ENCODE assay signal across 14 cellular contexts in genomic region chr10:12703813-12704212, GRCh38.
DNase-seq lines count a peak whose midpoint lies in the region; TF ChIP-seq lines count a peak whose summit lies in the region.
"Had no signal": no experiment of that assay in that cellular context is flagged by ENCODE, and none has a peak within 500 bp of the region (broad histone marks: within the 10 kb centered on the region; RNA-seq: fewer than 3 reads in every experiment).

No MANE protein-coding gene starts in this region.

- CTCF ChIA-PET in A673 (lab: Charles Lee): interaction anchor here (1.0 kb wide), 1 partner anchor 439 kb away, joined by 3 read pairs; no protein-coding TSS in a partner anchor
- CTCF ChIA-PET in CD4-positive, alpha-beta memory T cell (lab: Charles Lee; ENCODE audit: partially characterized antibody): interaction anchor here (0.6 to 1.4 kb wide), 5 partner anchors 34 to 440 kb away, joined by 3 to 7 read pairs (median 3); no protein-coding TSS in a partner anchor

- no peaks in the 10 kb centered on the region for H3K27me3 ChIP-seq in A673 (replicated peaks; ENCODE audit: insufficient read depth, low read depth, low read length, poor library complexity)
- H3K27me3 ChIP-seq in CD4-positive, alpha-beta memory T cell (ENCODE audit: insufficient read depth, low read length): no peaks in the 10 kb centered on the region
- H3K27me3 ChIP-seq in endodermal cell (ENCODE audit: control insufficient read depth, insufficient read depth, low read length, poor library complexity, severe bottlenecking): no peaks in the 10 kb centered on the region

- TF ChIP-seq CTCF in A673 (conservative IDR thresholded peaks at IDR 0.05; ENCODE audit: low read depth, low read length) (no peak), HFF-Myc (IDR thresholded peaks at IDR 0.05; ENCODE audit: low read depth, low read length, missing control alignments) (no peak), astrocyte of the cerebellum (IDR thresholded peaks at IDR 0.05; ENCODE audit: low read depth, low read length, missing control alignments) (no peak), endodermal cell (conservative IDR thresholded peaks at IDR 0.05) (no peak)

- H3K36me3 Mint-ChIP-seq in CD4-positive, alpha-beta memory T cell: no peaks in the 10 kb centered on the region
- no peaks in the 10 kb centered on the region for H3K36me3 Mint-ChIP-seq in endodermal cell (ENCODE audit: low read depth)

- H3K27ac Mint-ChIP-seq in CD4-positive, alpha-beta memory T cell: no peak overlapping the region
- no peak overlapping the region for H3K27ac Mint-ChIP-seq in endodermal cell
- H3K27ac Mint-ChIP-seq: activated naive CD4-positive, alpha-beta T cell treated with anti-CD3 and anti-CD28 coated beads for 36 hours; CD4-positive, alpha-beta T cell had no signal

- WGBS in endodermal cell (ENCODE audit: insufficient coverage in 1 of 2, insufficient read length in 1 of 2), 2 experiments: 89 to 90% methylated on average over 6 of the region's 6 CpGs

- BruUV-seq in A673 (replicated peaks; lab: Mats Ljungman, UMichigan): no TSS peak

- intact Hi-C loops in A673 (cut with micrococcal nuclease; ENCODE audit: unreplicated experiment): loop anchor here (10.0 kb wide), 1 partner anchor 359 kb away; the partner anchor contains the start of gene CAMK1D
- intact Hi-C loops in CD4-positive, alpha-beta memory T cell (cut with micrococcal nuclease): no loop called here

- H3K27ac ChIP-seq in A673 (ENCODE audit: low read depth, low read length, poor library complexity, severe bottlenecking) (no peak overlapping the region), endodermal cell (ENCODE audit: low read depth, low read length) (no peak overlapping the region), substantia nigra (ENCODE audit: low read depth, low read length, poor library complexity, severe bottlenecking) (no peak overlapping the region)
- no peak overlapping the region for H3K27ac ChIP-seq in CD4-positive, alpha-beta memory T cell (ENCODE audit: low read depth, low read length)

- no peak overlapping the region for H3K9ac ChIP-seq in endodermal cell (ENCODE audit: extremely low read depth, low read length, poor library complexity, severe bottlenecking)

- H3K4me3 ChIP-seq in A673 (ENCODE audit: low read depth, low read length, poor library complexity, severe bottlenecking): no peak overlapping the region
- no peak overlapping the region for H3K4me3 ChIP-seq in HFF-Myc (replicated peaks; ENCODE audit: low read depth, low read length)
- H3K4me3 ChIP-seq in astrocyte of the cerebellum (ENCODE audit: low read depth, low read length): no peak overlapping the region
- no peak overlapping the region for H3K4me3 ChIP-seq in CD4-positive, alpha-beta memory T cell (ENCODE audit: low read length in 2 of 2)
- no peak overlapping the region for H3K4me3 ChIP-seq in endodermal cell (ENCODE audit: low read length)

- POLR2A ChIA-PET in A673 (lab: Charles Lee; ENCODE audit: low non-redundant PET): no interaction called here
- POLR2A ChIA-PET in CD4-positive, alpha-beta memory T cell (lab: Charles Lee; ENCODE audit: partially characterized antibody): interaction anchor here (0.6 kb wide), 1 partner anchor 74 kb away, joined by 3 read pairs; no protein-coding TSS in a partner anchor

- in situ Hi-C loops in astrocyte of the cerebellum (cut with HindIII; ENCODE audit: low sequenced_read_pairs): loop anchor here (5.0 kb wide), 2 partner anchors 58 to 487 kb away; no protein-coding TSS in a partner anchor

- H3K9me3 Mint-ChIP-seq in CD4-positive, alpha-beta memory T cell: no peaks in the 10 kb centered on the region
- no peaks in the 10 kb centered on the region for H3K9me3 Mint-ChIP-seq in endodermal cell
- H3K9me3 Mint-ChIP-seq: activated naive CD4-positive, alpha-beta T cell treated with anti-CD3 and anti-CD28 coated beads for 36 hours; CD4-positive, alpha-beta T cell had no signal

- DNase-seq in A673 (ENCODE audit: low spot score) (peak; percentile 45), HFF-Myc (ENCODE audit: extremely low read depth, low read depth) (peak; percentile 53), astrocyte of the cerebellum (ENCODE audit: low read depth) (peak; percentile 62), glomerular visceral epithelial cell (ENCODE audit: extremely low spot score) (peak; percentile 61), endodermal cell (no peak), substantia nigra (lab: John Stamatoyannopoulos, UW) (no peak)
- DNase-seq in stimulated activated naive CD4-positive, alpha-beta T cell treated with Interleukin-2 at 50 U/mL for 16 hours (lab: John Stamatoyannopoulos, UW): no peak
- no peak for DNase-seq in CD4-positive, alpha-beta memory T cell
- DNase-seq: activated B cell treated with CpG ODN at 0.5 μM for 24 hours; activated naive CD4-positive, alpha-beta T cell treated with anti-CD3 and anti-CD28 coated beads for 36 hours; CD4-positive, alpha-beta T cell; left colon; SHP77 treated with DMSO at 0.1 percent for 48 hours; stimulated activated CD4-positive, alpha-beta T cell treated with anti-CD3 and anti-CD28 coated beads, Interleukin-1b, Interleukin-23, amount 100 ng/mL, for 48 hours had no signal

- no peaks in the 10 kb centered on the region for H3K36me3 ChIP-seq in A673 (ENCODE audit: insufficient read depth, low read length, poor library complexity, severe bottlenecking)
- no peaks in the 10 kb centered on the region for H3K36me3 ChIP-seq in CD4-positive, alpha-beta memory T cell (ENCODE audit: insufficient read depth, low read length)
- no peaks in the 10 kb centered on the region for H3K36me3 ChIP-seq in endodermal cell (ENCODE audit: control insufficient read depth, insufficient read depth, low read length)

- no peaks in the 10 kb centered on the region for H3K27me3 Mint-ChIP-seq in CD4-positive, alpha-beta memory T cell
- H3K27me3 Mint-ChIP-seq in endodermal cell (ENCODE audit: insufficient read depth): peaks cover 4% of the 10 kb centered on the region
- H3K27me3 Mint-ChIP-seq: activated B cell treated with CpG ODN at 0.5 μM for 24 hours; CD4-positive, alpha-beta T cell had no signal

- H3K9me3 ChIP-seq in A673 (ENCODE audit: low read depth, low read length, poor library complexity, severe bottlenecking) (no peaks in the 10 kb centered on the region), endodermal cell (ENCODE audit: control insufficient read depth, low read length) (no peaks in the 10 kb centered on the region)
- H3K9me3 ChIP-seq in CD4-positive, alpha-beta memory T cell (ENCODE audit: control insufficient read depth in 1 of 2, low read length in 2 of 2): no peaks in the 10 kb centered on the region

- H3K4me1 Mint-ChIP-seq in CD4-positive, alpha-beta memory T cell: peaks cover 5 to 13% (median 9%) of the 10 kb centered on the region in 4 donors
- peaks cover 11% of the 10 kb centered on the region for H3K4me1 Mint-ChIP-seq in endodermal cell

- H3K4me3 Mint-ChIP-seq in CD4-positive, alpha-beta memory T cell: no peak overlapping the region
- H3K4me3 Mint-ChIP-seq in endodermal cell: no peak overlapping the region
- H3K4me3 Mint-ChIP-seq: activated B cell treated with CpG ODN at 0.5 μM for 24 hours; activated naive CD4-positive, alpha-beta T cell treated with anti-CD3 and anti-CD28 coated beads for 36 hours; CD4-positive, alpha-beta T cell had no signal

- H3K4me1 ChIP-seq in A673 (ENCODE audit: insufficient read depth, low read length, poor library complexity, severe bottlenecking) (peaks cover 24% of the 10 kb centered on the region), endodermal cell (ENCODE audit: control insufficient read depth, insufficient read depth, low read length) (peaks cover 5% of the 10 kb centered on the region)
- no peaks in the 10 kb centered on the region for H3K4me1 ChIP-seq in CD4-positive, alpha-beta memory T cell (ENCODE audit: insufficient read depth, low read length)

Comparison
In these comparisons a context has a peak if more than half of its experiments do, and no peak if none do; other contexts are left out.
1. DNase-seq: peak in A673 (single experiment), HFF-Myc (single experiment), astrocyte of the cerebellum (single experiment) and glomerular visceral epithelial cell (single experiment); none in stimulated activated naive CD4-positive, alpha-beta T cell treated with Interleukin-2 at 50 U/mL for 16 hours (single experiment), CD4-positive, alpha-beta memory T cell (0 of 5), endodermal cell (single experiment) and substantia nigra (0 of 49).